ENCODE assay signal across 8 cellular contexts in the genomic region with DNA sequence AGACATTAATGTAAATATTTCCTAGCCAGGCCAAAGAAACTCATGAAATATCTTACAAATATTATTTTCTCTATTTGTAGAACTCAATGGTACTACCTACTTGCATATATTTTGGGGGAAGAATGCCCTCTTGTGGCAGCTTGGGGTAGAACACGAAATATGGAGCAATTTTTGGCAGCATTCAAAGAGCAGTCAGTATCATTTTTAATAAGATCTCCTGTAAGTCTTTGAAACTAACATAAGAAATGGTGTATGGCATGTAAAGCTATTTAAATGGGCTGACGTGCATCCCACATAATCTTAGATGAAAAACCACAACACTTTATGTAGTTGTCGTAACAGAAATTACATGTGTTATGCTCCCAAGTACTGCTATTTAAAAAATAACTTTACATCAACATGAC.
DNase-seq lines count a peak whose midpoint lies in the region; ATAC-seq, FAIRE-seq and TF ChIP-seq lines count a peak whose summit lies in the region.

No MANE protein-coding gene starts in this region.

- FAIRE-seq in GM12892 (lab: Jason Lieb, UNC), result peak; percentile 86

- DNase-seq in AG08395 (ENCODE audit: low spot score) (peak; percentile 61), GM12892 (ENCODE audit: insufficient read length) (no peak), HK-2 (ENCODE audit: unreplicated experiment) (peak; percentile 54), SK-MEL-5 (ENCODE audit: low read depth, low spot score) (peak; percentile 72), glomerular endothelial cell (ENCODE audit: extremely low read depth, low read depth, low spot score) (peak; percentile 31), gastrocnemius medialis (peak in 1 of 2 donors; percentile 37), OCI-M2 (lab: John Stamatoyannopoulos, UW; ENCODE audit: unreplicated experiment) (no peak)
- peak; percentile 61 for DNase-seq in activated naive CD4-positive, alpha-beta T cell treated with Interleukin-2 at 50 U/mL for 16 hours

- intact Hi-C loops in gastrocnemius medialis (cut with DNase I; ENCODE audit: low total_unique reads), result loop anchor here (2.0 kb wide), 1 partner anchor 422 kb away; no protein-coding TSS in a partner anchor

- ATAC-seq in gastrocnemius medialis, result no peak

- no peak overlapping the region for H3K4me3 ChIP-seq in gastrocnemius medialis

- no peak for TF ChIP-seq POLR2A in GM12892 (IDR thresholded peaks at IDR 0.05; ENCODE audit: low read depth, low read length)
- no peak for TF ChIP-seq POLR2A in gastrocnemius medialis (IDR thresholded peaks at IDR 0.05)

- H3K27me3 ChIP-seq in gastrocnemius medialis, result no peaks in the 10 kb centered on the region

- TF ChIP-seq CTCF in gastrocnemius medialis (IDR thresholded peaks at IDR 0.05 in 4 of 5, conservative IDR thresholded peaks at IDR 0.05 in 1 of 5), result peak; percentile 31 to 78 (median 65)

- H3K27ac ChIP-seq in gastrocnemius medialis, result no peak overlapping the region

- in situ Hi-C loops in SK-MEL-5 (cut with HindIII; ENCODE audit: low pct_unique_long_range_greater_than_20kb, low sequenced_read_pairs) (no loop called here), gastrocnemius medialis (cut with MboI; ENCODE audit: low sequenced_read_pairs in 4 of 4) (loop anchor here (10.0 to 25.0 kb wide), 2 partner anchors 416 to 424 kb away; no protein-coding TSS in a partner anchor)

- H3K4me1 ChIP-seq in gastrocnemius medialis, result peaks cover 0 to 3% of the 10 kb centered on the region in 2 donors

- H3K36me3 ChIP-seq in gastrocnemius medialis, result no peaks in the 10 kb centered on the region

- H3K9me3 ChIP-seq in gastrocnemius medialis, result no peaks in the 10 kb centered on the region

Comparison
In these comparisons a context has a peak if more than half of its experiments do, and no peak if none do; other contexts are left out.
1. DNase-seq: peak in AG08395 (single experiment), HK-2 (single experiment), SK-MEL-5 (single experiment), activated naive CD4-positive, alpha-beta T cell treated with Interleukin-2 at 50 U/mL for 16 hours (single experiment) and glomerular endothelial cell (single experiment); none in GM12892 (single experiment) and OCI-M2 (single experiment).